In the genomic region with DNA sequence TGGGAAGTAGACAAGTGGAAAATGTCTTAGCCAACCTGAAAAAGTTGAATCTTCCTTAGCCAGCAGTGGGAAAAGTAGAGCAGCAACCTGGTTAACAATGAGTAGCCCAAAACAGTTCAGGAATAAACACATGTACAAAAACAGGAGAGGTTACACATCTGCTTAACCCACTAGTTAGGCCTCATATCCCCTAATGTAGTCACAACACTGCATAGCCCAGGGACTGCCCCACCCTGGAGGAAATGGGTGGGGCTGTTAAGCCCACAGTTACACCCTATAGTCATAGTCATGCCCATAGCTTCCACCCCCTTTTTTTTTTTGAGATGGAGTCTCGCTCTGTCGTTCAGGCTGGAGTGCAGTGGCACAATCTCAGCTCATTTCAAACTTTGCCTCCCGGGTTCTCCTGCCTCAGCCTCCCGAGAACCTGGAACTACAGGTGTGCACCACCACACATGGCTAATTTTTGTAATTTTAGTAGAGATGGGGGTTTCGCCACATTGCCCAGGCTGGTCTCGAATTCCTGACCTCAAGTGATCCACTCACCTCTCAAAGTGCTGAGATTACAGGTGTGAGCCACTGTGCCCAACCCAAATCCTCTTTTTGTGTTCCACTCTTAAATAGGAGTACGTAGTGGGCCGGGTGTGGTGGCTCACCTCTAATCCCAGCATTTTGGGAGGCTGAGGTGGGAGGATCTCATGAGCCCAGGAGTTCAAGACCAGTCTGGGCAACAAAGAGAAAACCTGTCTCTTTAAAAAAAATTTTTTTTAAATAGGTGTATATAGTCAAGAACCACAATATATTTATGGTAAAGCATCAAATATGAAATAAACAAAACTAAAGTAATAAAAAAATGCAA, we compare ENCODE assay signal across 9 cellular contexts. TPM values are rescaled to one million over a fixed set of nuclear protein-coding genes. Genes with fewer than 3 reads are reported as not detected.
DNase-seq lines count a peak whose midpoint lies in the region; ATAC-seq and TF ChIP-seq lines count a peak whose summit lies in the region.
"Had no signal": no experiment of that assay in that cellular context is flagged by ENCODE, and none has a peak within 500 bp of the region (broad histone marks: within the 10 kb centered on the region; RNA-seq: fewer than 3 reads in every experiment).

No MANE protein-coding gene starts in this region.

- no peak for TF ChIP-seq EP300 in esophagus muscularis mucosa (IDR thresholded peaks at IDR 0.05)

- H3K9me3 Mint-ChIP-seq in CD14-positive monocyte: no peaks in the 10 kb centered on the region
- H3K9me3 Mint-ChIP-seq in activated CD4-positive, alpha-beta T cell treated with anti-CD3 and anti-CD28 coated beads, Interleukin-2, amount 10 ng/mL, durations not matched to agents 24 days and 14 days: no peaks in the 10 kb centered on the region
- H3K9me3 Mint-ChIP-seq: neural crest cell had no signal

- ATAC-seq in HG03575 (IDR thresholded peaks at IDR 0.05; ENCODE audit: extremely low read depth, insufficient number of reproducible peaks, low FRiP score, unreplicated experiment): peak; percentile 49

- no peaks in the 10 kb centered on the region for H3K27me3 Mint-ChIP-seq in CD14-positive monocyte (ENCODE audit: low read depth in 3 of 3)
- no peaks in the 10 kb centered on the region for H3K27me3 Mint-ChIP-seq in activated CD4-positive, alpha-beta T cell treated with anti-CD3 and anti-CD28 coated beads, Interleukin-2, amount 10 ng/mL, durations not matched to agents 24 days and 14 days

- TF ChIP-seq CTCF in CD14-positive monocyte (IDR thresholded peaks at IDR 0.05): no peak
- no peak for TF ChIP-seq CTCF in GM20000 (IDR thresholded peaks at IDR 0.05; ENCODE audit: extremely low read depth, missing control alignments)
- TF ChIP-seq CTCF in esophagus muscularis mucosa (IDR thresholded peaks at IDR 0.05): no peak

- 87% methylated on average over 8 of the region's 8 CpGs for WGBS in esophagus muscularis mucosa

- peak overlapping the region; percentile 54 to 76 for H3K4me3 Mint-ChIP-seq in CD14-positive monocyte
- H3K4me3 Mint-ChIP-seq in activated CD4-positive, alpha-beta T cell treated with anti-CD3 and anti-CD28 coated beads, Interleukin-2, amount 10 ng/mL, durations not matched to agents 24 days and 14 days: peak overlapping the region; percentile 81
- H3K4me3 Mint-ChIP-seq: neural crest cell had no signal

- H3K9me3 ChIP-seq in esophagus muscularis mucosa: no peaks in the 10 kb centered on the region

- H3K27ac ChIP-seq in esophagus muscularis mucosa (replicated peaks in 1 of 4): peak overlapping the region in 3 of 4 donors; percentile 3 to 43 (median 36)

- H3K36me3 ChIP-seq in esophagus muscularis mucosa: no peaks in the 10 kb centered on the region

- no peak for TF ChIP-seq POLR2A in esophagus muscularis mucosa (IDR thresholded peaks at IDR 0.05; ENCODE audit: low read depth)

- peaks cover 55% of the 10 kb centered on the region for H3K4me1 Mint-ChIP-seq in CD14-positive monocyte
- peaks cover 47% of the 10 kb centered on the region for H3K4me1 Mint-ChIP-seq in activated CD4-positive, alpha-beta T cell treated with anti-CD3 and anti-CD28 coated beads, Interleukin-2, amount 10 ng/mL, durations not matched to agents 24 days and 14 days

- H3K4me1 ChIP-seq in esophagus muscularis mucosa: peaks cover 32 to 56% (median 50%) of the 10 kb centered on the region in 4 donors

- no peaks in the 10 kb centered on the region for H3K27me3 ChIP-seq in esophagus muscularis mucosa

- no peak overlapping the region for H3K4me3 ChIP-seq in esophagus muscularis mucosa

- peak overlapping the region; percentile 91 to 97 (median 95) for H3K27ac Mint-ChIP-seq in CD14-positive monocyte
- peak overlapping the region; percentile 95 for H3K27ac Mint-ChIP-seq in activated CD4-positive, alpha-beta T cell treated with anti-CD3 and anti-CD28 coated beads, Interleukin-2, amount 10 ng/mL, durations not matched to agents 24 days and 14 days

- DNase-seq in CD14-positive monocyte (ENCODE audit: low spot score) (peak; percentile 76), GM20000 (ENCODE audit: low spot score) (peak; percentile 80), esophagus muscularis mucosa (ENCODE audit: extremely low spot score) (no peak), globus pallidus (ENCODE audit: low spot score) (no peak), cerebellar nuclear complex (lab: John Stamatoyannopoulos, UW) (no peak)
- peak; percentile 93 for DNase-seq in activated CD4-positive, alpha-beta T cell treated with anti-CD3 and anti-CD28 coated beads, Interleukin-2, amount 10 ng/mL, durations not matched to agents 24 days and 14 days
- DNase-seq in stimulated activated CD4-positive, alpha-beta T cell treated with anti-CD3 and anti-CD28 coated beads, Interleukin-1b, Interleukin-23, amount 100 ng/mL, for 1 hour (ENCODE audit: low read depth in 2 of 2): peak; percentile 34 to 41

- intact Hi-C loops in CD14-positive monocyte (cut with micrococcal nuclease): no loop called here
- intact Hi-C loops in activated CD4-positive, alpha-beta T cell treated with anti-CD3 and anti-CD28 coated beads, Interleukin-2, amount 10 ng/mL, durations not matched to agents 24 days and 14 days (cut with micrococcal nuclease): loop anchor here (1.0 kb wide), 2 partner anchors 16 to 24 kb away; partner anchors contain the start of gene ILRUN
- intact Hi-C loops in esophagus muscularis mucosa (cut with DNase I): no loop called here

- peaks cover 0 to 9% of the 10 kb centered on the region in 2 donors for H3K36me3 Mint-ChIP-seq in CD14-positive monocyte
- H3K36me3 Mint-ChIP-seq in activated CD4-positive, alpha-beta T cell treated with anti-CD3 and anti-CD28 coated beads, Interleukin-2, amount 10 ng/mL, durations not matched to agents 24 days and 14 days (ENCODE audit: low read depth): peaks cover 12% of the 10 kb centered on the region

RNA-seq across cellular contexts. Expression of gene ILRUN, which starts 24.5 kb away (rescaled TPM):
- 1 to 10 TPM; 6.2 to 6.5 TPM for polyA plus RNA-seq in CD14-positive monocyte
- total RNA-seq in activated CD4-positive, alpha-beta T cell treated with anti-CD3 and anti-CD28 coated beads, Interleukin-2, amount 10 ng/mL, durations not matched to agents 24 days and 14 days: 65.4 and 67.2 TPM in 2 replicates
- 100 to 1,000 TPM in 3 of 4 donors, 10 to 100 TPM in 1; 88.8 to 109 (median 104) TPM for total RNA-seq in esophagus muscularis mucosa

Comparison
In these comparisons a context has a peak if more than half of its experiments do, and no peak if none do; other contexts are left out.
1. DNase-seq: peak in CD14-positive monocyte (single experiment), GM20000 (single experiment), activated CD4-positive, alpha-beta T cell treated with anti-CD3 and anti-CD28 coated beads, Interleukin-2, amount 10 ng/mL, durations not matched to agents 24 days and 14 days (single experiment) and stimulated activated CD4-positive, alpha-beta T cell treated with anti-CD3 and anti-CD28 coated beads, Interleukin-1b, Interleukin-23, amount 100 ng/mL, for 1 hour (2 of 2); none in esophagus muscularis mucosa (single experiment), globus pallidus (single experiment) and cerebellar nuclear complex (0 of 2).